In genomic region chr20:48776306-48776705, GRCh38 we compare ENCODE assay signal across 12 cellular contexts. TPM values are rescaled to one million over a fixed set of nuclear protein-coding genes. Genes with fewer than 3 reads are reported as not detected.
DNase-seq lines count a peak whose midpoint lies in the region; ATAC-seq and TF ChIP-seq lines count a peak whose summit lies in the region.
"Had no signal": no experiment of that assay in that cellular context is flagged by ENCODE, and none has a peak within 500 bp of the region (broad histone marks: within the 10 kb centered on the region; RNA-seq: fewer than 3 reads in every experiment).

No MANE protein-coding gene starts in this region.

- H3K4me1 Mint-ChIP-seq in natural killer cell treated with Interleukin-12 subunit alpha and Interleukin-12 subunit beta and Interleukin-15 and Interleukin-18, amount 100 ng/mL, for 72 hours (ENCODE audit: low read depth in 2 of 2), result peaks cover 65 to 78% of the 10 kb centered on the region in 2 donors

- DNase-seq in BJ (ENCODE audit: low read depth) (peak; percentile 59), HL-60 (ENCODE audit: low read depth in 1 of 2, low spot score in 1 of 2) (no peak), dedifferentiated amniotic fluid mesenchymal stem cell (ENCODE audit: extremely low spot score) (peak; percentile 33), NCI-H146 (lab: John Stamatoyannopoulos, UW) (no peak), cardiac septum (ENCODE audit: low spot score) (no peak), NCI-H1092 (lab: John Stamatoyannopoulos, UW) (no peak), activated gamma-delta T cell (lab: John Stamatoyannopoulos, UW) (no peak)
- DNase-seq in natural killer cell treated with Interleukin-12 subunit alpha and Interleukin-12 subunit beta and Interleukin-15 and Interleukin-18, amount 100 ng/mL, for 72 hours (ENCODE audit: low spot score), result peak; percentile 60
- DNase-seq: GDM1, NCI-H510A treated with DMSO at 0.1 percent for 48 hours, right lobe of liver had no signal

- no peak for ATAC-seq in natural killer cell treated with Interleukin-12 subunit alpha and Interleukin-12 subunit beta and Interleukin-15 and Interleukin-18, amount 100 ng/mL, for 72 hours

- POLR2A ChIA-PET in BJ (lab: Charles Lee), result no interaction called here

- CTCF ChIA-PET in BJ (lab: Yijun Ruan, JAX), result no interaction called here

- H3K36me3 Mint-ChIP-seq in natural killer cell treated with Interleukin-12 subunit alpha and Interleukin-12 subunit beta and Interleukin-15 and Interleukin-18, amount 100 ng/mL, for 72 hours, result peaks cover 19% of the 10 kb centered on the region

- H3K4me3 ChIP-seq in BJ (ENCODE audit: low read depth, low read length) (no peak overlapping the region), HL-60 (replicated peaks; ENCODE audit: insufficient read depth, low read length) (no peak overlapping the region)
- H3K4me3 ChIP-seq: right lobe of liver had no signal

- H3K4me3 Mint-ChIP-seq in natural killer cell treated with Interleukin-12 subunit alpha and Interleukin-12 subunit beta and Interleukin-15 and Interleukin-18, amount 100 ng/mL, for 72 hours, result peak overlapping the region; percentile 42
- H3K4me3 Mint-ChIP-seq: T-helper 1 cell treated with Interleukin-12 subunit alpha and Interleukin-12 subunit beta and Interleukin-4 antibody, amounts not matched to agents 30 μg/mL and 1 μg/mL, for 36 hours had no signal

- TF ChIP-seq CTCF in BJ (IDR thresholded peaks at IDR 0.05; ENCODE audit: insufficient read depth, low read depth, low read length), result no peak
- no peak for TF ChIP-seq CTCF in HL-60 (IDR thresholded peaks at IDR 0.05; ENCODE audit: insufficient read depth, low read length)

- H3K27ac ChIP-seq in HL-60 (replicated peaks), result peak overlapping the region; percentile 68
- H3K27ac ChIP-seq: right lobe of liver had no signal

- H3K27ac Mint-ChIP-seq in natural killer cell treated with Interleukin-12 subunit alpha and Interleukin-12 subunit beta and Interleukin-15 and Interleukin-18, amount 100 ng/mL, for 72 hours, result no peak overlapping the region

- no peaks in the 10 kb centered on the region for H3K36me3 ChIP-seq in BJ (ENCODE audit: control insufficient read depth, insufficient read depth, low read length)
- H3K36me3 ChIP-seq: right lobe of liver had no signal

- no peaks in the 10 kb centered on the region for H3K27me3 Mint-ChIP-seq in natural killer cell treated with Interleukin-12 subunit alpha and Interleukin-12 subunit beta and Interleukin-15 and Interleukin-18, amount 100 ng/mL, for 72 hours

- no peaks in the 10 kb centered on the region; the same call in 1 of the 2 replicates for H3K27me3 ChIP-seq in BJ (ENCODE audit: control insufficient read depth, insufficient read depth, low read length)
- H3K27me3 ChIP-seq in HL-60 (ENCODE audit: insufficient read depth, poor library complexity, severe bottlenecking), result no peaks in the 10 kb centered on the region
- H3K27me3 ChIP-seq: right lobe of liver had no signal

- intact Hi-C loops in cardiac septum (cut with DNase I), result no loop called here

- H3K9me3 Mint-ChIP-seq in natural killer cell treated with Interleukin-12 subunit alpha and Interleukin-12 subunit beta and Interleukin-15 and Interleukin-18, amount 100 ng/mL, for 72 hours, result peaks cover 3% of the 10 kb centered on the region

RNA-seq across cellular contexts. Expression of gene PREX1, which starts 51.5 kb away (rescaled TPM):
- 0.75 and 1.3 TPM in 2 replicates for polyA plus RNA-seq in BJ (2011; rRNA removed)
- polyA minus RNA-seq in BJ (2011; rRNA and poly(A)+ RNA removed), result 0.93 and 1.5 TPM in 2 replicates
- total RNA-seq in natural killer cell treated with Interleukin-12 subunit alpha and Interleukin-12 subunit beta and Interleukin-15 and Interleukin-18, amount 100 ng/mL, for 72 hours, result 100 to 1,000 TPM; 132 to 167 TPM
- 13.9 TPM for total RNA-seq in cardiac septum

Comparison
In these comparisons a context has a peak if more than half of its experiments do, and no peak if none do; other contexts are left out.
1. DNase-seq: peak in BJ (single experiment), dedifferentiated amniotic fluid mesenchymal stem cell (single experiment) and natural killer cell treated with Interleukin-12 subunit alpha and Interleukin-12 subunit beta and Interleukin-15 and Interleukin-18, amount 100 ng/mL, for 72 hours (single experiment); none in HL-60 (0 of 2), NCI-H146 (single experiment), cardiac septum (single experiment), NCI-H1092 (single experiment) and activated gamma-delta T cell (single experiment).